In the genomic region with DNA sequence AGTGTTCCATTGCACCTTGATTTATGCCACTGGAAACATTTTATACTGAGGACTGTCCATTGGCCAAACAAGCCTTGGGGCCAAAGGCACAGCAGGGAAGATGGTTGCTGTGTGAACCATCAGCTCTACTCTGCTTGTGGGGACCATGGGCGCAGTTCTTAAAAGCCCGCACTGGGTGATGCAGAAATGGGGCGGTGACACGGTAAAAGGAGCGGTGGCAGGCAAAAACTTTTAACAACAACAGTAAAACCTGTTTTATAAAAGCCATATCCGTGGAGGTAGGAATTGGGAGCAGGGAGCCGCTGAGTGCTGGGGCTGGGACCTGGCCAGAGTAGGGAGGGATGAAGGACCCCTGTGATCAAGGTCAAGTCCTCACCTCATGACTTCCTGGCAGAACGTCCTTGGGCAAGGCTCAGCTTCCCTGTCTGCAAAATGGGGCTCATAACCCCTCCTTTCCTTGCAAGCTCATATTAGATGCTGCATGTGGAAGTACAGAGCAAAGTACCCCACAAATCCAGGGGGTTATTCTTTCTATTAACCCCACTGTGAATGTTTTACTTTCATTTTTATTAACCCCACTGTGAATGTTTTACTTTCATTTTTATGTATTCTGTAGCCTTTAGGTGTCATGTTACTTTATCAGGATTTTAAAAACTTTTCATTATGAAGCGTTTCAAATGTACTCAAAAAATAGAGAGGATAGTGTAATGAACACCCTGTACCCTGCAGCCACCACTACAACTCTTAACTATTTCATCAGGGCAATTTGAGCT, we compare ENCODE assay signal across 9 cellular contexts.
A peak's percentile ranks its signal among the peaks of the same experiment; 100 is the strongest.
DNase-seq lines count a peak whose midpoint lies in the region; ATAC-seq and TF ChIP-seq lines count a peak whose summit lies in the region.
"Had no signal": no experiment of that assay in that cellular context is flagged by ENCODE, and none has a peak within 500 bp of the region (broad histone marks: within the 10 kb centered on the region; RNA-seq: fewer than 3 reads in every experiment).

No MANE protein-coding gene starts in this region.

- peak in 1 of 3 donors; percentile 51 for DNase-seq in CD4-positive, CD25-positive, alpha-beta regulatory T cell
- no peak for DNase-seq in activated T-helper 2 cell treated with anti-CD3 and anti-CD28 coated beads, Interferon-gamma antibody, Interleukin-2, Interleukin-4, amounts not matched to agents 10 μg/mL and 5 μg/mL and 100 μg/mL, durations not matched to agents 14 hours and 24 hours and 36 hours (ENCODE audit: low spot score)
- DNase-seq in GM19238 (ENCODE audit: insufficient read length, low spot score), result no peak
- no peak for DNase-seq in Caco-2
- DNase-seq: NCI-H1930 had no signal

- H3K9ac ChIP-seq in mucosa of stomach (ENCODE audit: low read length), result peak overlapping the region; percentile 49

- H3K27me3 Mint-ChIP-seq in CD4-positive, CD25-positive, alpha-beta regulatory T cell, result no peaks in the 10 kb centered on the region
- no peaks in the 10 kb centered on the region for H3K27me3 Mint-ChIP-seq in activated T-helper 2 cell treated with anti-CD3 and anti-CD28 coated beads, Interferon-gamma antibody, Interleukin-2, Interleukin-4, amounts not matched to agents 10 μg/mL and 5 μg/mL and 100 μg/mL, durations not matched to agents 14 hours and 24 hours and 36 hours (ENCODE audit: low read depth)
- H3K27me3 Mint-ChIP-seq in Caco-2 (ENCODE audit: insufficient read depth, unreplicated experiment), result no peaks in the 10 kb centered on the region

- H3K4me3 ChIP-seq in CD4-positive, CD25-positive, alpha-beta regulatory T cell (ENCODE audit: low read depth, low read length), result peak overlapping the region; percentile 83
- H3K4me3 ChIP-seq in mucosa of stomach (ENCODE audit: low read length) (peak overlapping the region; percentile 33), Caco-2 (ENCODE audit: low read depth, low read length) (no peak overlapping the region)

- no peaks in the 10 kb centered on the region for H3K9me3 ChIP-seq in CD4-positive, CD25-positive, alpha-beta regulatory T cell (ENCODE audit: control insufficient read depth in 2 of 2, low read length in 2 of 2)
- no peaks in the 10 kb centered on the region for H3K9me3 ChIP-seq in mucosa of stomach (ENCODE audit: control insufficient read depth, low read length)
- no peaks in the 10 kb centered on the region for H3K9me3 ChIP-seq in Caco-2

- H3K27ac Mint-ChIP-seq in CD4-positive, CD25-positive, alpha-beta regulatory T cell, result peak overlapping the region; percentile 73 to 95 (median 87)
- peak overlapping the region; percentile 89 for H3K27ac Mint-ChIP-seq in activated T-helper 2 cell treated with anti-CD3 and anti-CD28 coated beads, Interferon-gamma antibody, Interleukin-2, Interleukin-4, amounts not matched to agents 10 μg/mL and 5 μg/mL and 100 μg/mL, durations not matched to agents 14 hours and 24 hours and 36 hours
- no peak overlapping the region for H3K27ac Mint-ChIP-seq in Caco-2 (ENCODE audit: unreplicated experiment)

- H3K4me1 Mint-ChIP-seq in CD4-positive, CD25-positive, alpha-beta regulatory T cell, result peaks cover 27 to 97% (median 61%) of the 10 kb centered on the region in 4 donors
- peaks cover 71% of the 10 kb centered on the region for H3K4me1 Mint-ChIP-seq in activated T-helper 2 cell treated with anti-CD3 and anti-CD28 coated beads, Interferon-gamma antibody, Interleukin-2, Interleukin-4, amounts not matched to agents 10 μg/mL and 5 μg/mL and 100 μg/mL, durations not matched to agents 14 hours and 24 hours and 36 hours (ENCODE audit: low read depth)
- H3K4me1 Mint-ChIP-seq in Caco-2 (ENCODE audit: low read depth, unreplicated experiment), result peaks cover 12% of the 10 kb centered on the region

- no TSS peak for BruUV-seq in Caco-2 (replicated peaks; lab: Mats Ljungman, UMichigan)

- H3K27me3 ChIP-seq in CD4-positive, CD25-positive, alpha-beta regulatory T cell (ENCODE audit: control insufficient read depth, insufficient read depth, low read length), result no peaks in the 10 kb centered on the region
- H3K27me3 ChIP-seq in mucosa of stomach (ENCODE audit: control insufficient read depth, insufficient read depth, low read length), result no peaks in the 10 kb centered on the region
- no peaks in the 10 kb centered on the region for H3K27me3 ChIP-seq in Caco-2 (replicated peaks; ENCODE audit: control insufficient read depth, insufficient read depth, low read length)

- TF ChIP-seq CTCF in Caco-2 (IDR thresholded peaks at IDR 0.05; ENCODE audit: insufficient read depth in 1 of 2, low read depth in 1 of 2, low read length in 1 of 2, severe bottlenecking in 1 of 2, unreplicated experiment in 1 of 2), result no peak

- POLR2A ChIA-PET in Caco-2 (lab: Charles Lee), result no interaction called here

- peak; percentile 20 to 31 for ATAC-seq in CD4-positive, CD25-positive, alpha-beta regulatory T cell (ENCODE audit: low read depth in 2 of 2)
- peak; percentile 53 for ATAC-seq in GM18511 (IDR thresholded peaks at IDR 0.05; ENCODE audit: unreplicated experiment)
- ATAC-seq in HG03442 (IDR thresholded peaks at IDR 0.05; ENCODE audit: unreplicated experiment), result no peak
- no peak for ATAC-seq in GM19452 (IDR thresholded peaks at IDR 0.05; ENCODE audit: unreplicated experiment)

- CTCF ChIA-PET in Caco-2 (lab: Charles Lee), result interaction anchor here (0.6 kb wide), 2 partner anchors 32 to 77 kb away, joined by 3 to 4 read pairs; no protein-coding TSS in a partner anchor

- no peaks in the 10 kb centered on the region for H3K9me3 Mint-ChIP-seq in CD4-positive, CD25-positive, alpha-beta regulatory T cell
- H3K9me3 Mint-ChIP-seq in activated T-helper 2 cell treated with anti-CD3 and anti-CD28 coated beads, Interferon-gamma antibody, Interleukin-2, Interleukin-4, amounts not matched to agents 10 μg/mL and 5 μg/mL and 100 μg/mL, durations not matched to agents 14 hours and 24 hours and 36 hours, result no peaks in the 10 kb centered on the region
- H3K9me3 Mint-ChIP-seq in Caco-2 (ENCODE audit: unreplicated experiment), result no peaks in the 10 kb centered on the region

- intact Hi-C loops in activated T-helper 2 cell treated with anti-CD3 and anti-CD28 coated beads, Interferon-gamma antibody, Interleukin-2, Interleukin-4, amounts not matched to agents 10 μg/mL and 5 μg/mL and 100 μg/mL, durations not matched to agents 14 hours and 24 hours and 36 hours (cut with micrococcal nuclease), result loop anchor here (1.0 to 2.0 kb wide), 2 partner anchors 15 to 16 kb away; no protein-coding TSS in a partner anchor
- intact Hi-C loops in Caco-2 (cut with micrococcal nuclease; ENCODE audit: unreplicated experiment), result no loop called here

- no peaks in the 10 kb centered on the region for H3K36me3 ChIP-seq in CD4-positive, CD25-positive, alpha-beta regulatory T cell (ENCODE audit: control insufficient read depth, insufficient read depth, low read length)
- H3K36me3 ChIP-seq in mucosa of stomach (ENCODE audit: control insufficient read depth, insufficient read depth, low read length), result no peaks in the 10 kb centered on the region
- no peaks in the 10 kb centered on the region for H3K36me3 ChIP-seq in Caco-2 (ENCODE audit: control insufficient read depth, insufficient read depth, low read length)

- H3K27ac ChIP-seq in CD4-positive, CD25-positive, alpha-beta regulatory T cell (ENCODE audit: insufficient read depth, low read length, poor library complexity, severe bottlenecking), result peak overlapping the region; percentile 64

- H3K4me1 ChIP-seq in CD4-positive, CD25-positive, alpha-beta regulatory T cell (ENCODE audit: control insufficient read depth, insufficient read depth, low read length, poor library complexity, severe bottlenecking), result peaks cover 73% of the 10 kb centered on the region
- peaks cover 87% of the 10 kb centered on the region for H3K4me1 ChIP-seq in mucosa of stomach (ENCODE audit: control insufficient read depth, insufficient read depth, low read length)
- H3K4me1 ChIP-seq in Caco-2, result peaks cover 15% of the 10 kb centered on the region

- H3K4me3 Mint-ChIP-seq in CD4-positive, CD25-positive, alpha-beta regulatory T cell, result peak overlapping the region; percentile 48 to 82 (median 78)
- H3K4me3 Mint-ChIP-seq in activated T-helper 2 cell treated with anti-CD3 and anti-CD28 coated beads, Interferon-gamma antibody, Interleukin-2, Interleukin-4, amounts not matched to agents 10 μg/mL and 5 μg/mL and 100 μg/mL, durations not matched to agents 14 hours and 24 hours and 36 hours (ENCODE audit: low read depth), result peak overlapping the region; percentile 77
- H3K4me3 Mint-ChIP-seq in Caco-2 (ENCODE audit: unreplicated experiment), result no peak overlapping the region

- H3K36me3 Mint-ChIP-seq in CD4-positive, CD25-positive, alpha-beta regulatory T cell, result peaks cover 3% of the 10 kb centered on the region
- H3K36me3 Mint-ChIP-seq in activated T-helper 2 cell treated with anti-CD3 and anti-CD28 coated beads, Interferon-gamma antibody, Interleukin-2, Interleukin-4, amounts not matched to agents 10 μg/mL and 5 μg/mL and 100 μg/mL, durations not matched to agents 14 hours and 24 hours and 36 hours (ENCODE audit: low read depth), result peaks cover 4% of the 10 kb centered on the region
- H3K36me3 Mint-ChIP-seq in Caco-2 (ENCODE audit: insufficient read depth, unreplicated experiment), result no peaks in the 10 kb centered on the region

Comparison
In these comparisons a context has a peak if more than half of its experiments do, and no peak if none do; other contexts are left out.
1. ATAC-seq: peak in CD4-positive, CD25-positive, alpha-beta regulatory T cell (2 of 2) and GM18511 (single experiment); none in HG03442 (single experiment) and GM19452 (single experiment).